Comparison of ENCODE assay signal across 8 cellular contexts in the genomic region with DNA sequence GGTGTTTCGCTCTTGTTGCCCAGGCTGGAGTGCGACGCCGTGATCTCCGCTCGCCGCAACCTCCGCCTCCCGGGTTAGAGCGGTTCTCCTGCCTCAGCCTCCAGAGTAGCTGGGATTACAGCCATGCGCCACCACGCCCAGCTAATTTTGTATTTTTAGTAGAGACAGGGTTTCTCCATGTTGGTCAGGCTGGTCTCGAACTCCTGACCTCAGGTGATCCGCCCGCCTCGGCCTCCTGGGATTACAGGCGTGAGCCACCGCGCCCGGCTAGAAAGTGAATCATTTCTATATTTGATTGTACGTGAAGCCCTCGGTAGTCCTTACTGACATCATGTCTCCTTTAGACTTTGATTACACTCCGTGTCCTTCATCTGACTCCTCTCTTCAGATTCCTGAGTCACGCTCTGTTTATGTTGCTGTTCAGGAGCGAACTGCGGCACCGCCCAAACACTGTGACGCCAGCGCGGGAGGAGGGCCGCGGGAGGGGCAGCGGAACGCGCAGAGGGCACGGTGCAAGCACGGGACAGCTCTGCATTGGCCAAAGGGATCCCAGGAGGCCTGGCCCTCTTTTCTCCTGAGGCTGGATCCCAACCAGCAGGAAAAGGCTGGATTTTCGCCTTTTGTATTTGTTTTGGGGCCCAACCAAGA. TPM values are rescaled to one million over a fixed set of nuclear protein-coding genes. Genes with fewer than 3 reads are reported as not detected.
DNase-seq lines count a peak whose midpoint lies in the region; ATAC-seq, FAIRE-seq and TF ChIP-seq lines count a peak whose summit lies in the region.

No MANE protein-coding gene starts in this region.

- peak overlapping the region; percentile 96 for H3K27ac Mint-ChIP-seq in chondrocyte (ENCODE audit: unreplicated experiment)

- H3K9me3 Mint-ChIP-seq in chondrocyte (ENCODE audit: low read depth): no peaks in the 10 kb centered on the region

- H3K9me3 ChIP-seq in spleen: no peaks in the 10 kb centered on the region

- DNase-seq in GM13976 (ENCODE audit: low spot score) (peak; percentile 83), NCI-H446 treated with DMSO at 0.1 percent for 48 hours (lab: John Stamatoyannopoulos, UW) (peak; percentile 43), chondrocyte (ENCODE audit: low spot score) (peak; percentile 96), spleen (peak; percentile 97), NCI-H1694 treated with DMSO at 0.1 percent for 48 hours (lab: John Stamatoyannopoulos, UW) (no peak)
- DNase-seq in activated CD4-positive, alpha-beta T cell treated with anti-CD3 and anti-CD28 coated beads for 4 hours: peak; percentile 79 to 84

- peak overlapping the region; percentile 91 to 98 (median 98) for H3K27ac ChIP-seq in spleen

- H3K27me3 ChIP-seq in spleen (replicated peaks in 1 of 7): peaks cover 0 to 3% (median 0%) of the 10 kb centered on the region in 7 donors

- peaks cover 0 to 9% (median 0%) of the 10 kb centered on the region in 6 donors for H3K36me3 ChIP-seq in spleen

- intact Hi-C loops in spleen (cut with DNase I; ENCODE audit: low total_unique reads): no loop called here

- in situ Hi-C loops in GM13976 (cut with MboI; ENCODE audit: low sequenced_read_pairs, unreplicated experiment): no loop called here

- peak overlapping the region; percentile 64 to 83 (median 72) for H3K4me3 ChIP-seq in spleen

- H3K4me1 ChIP-seq in spleen: peaks cover 6 to 45% (median 26%) of the 10 kb centered on the region in 6 donors

- 36 to 42% (median 38%) methylated on average over 38 of the region's 38 CpGs for WGBS in spleen, 5 donors

- TF ChIP-seq CTCF in GM13976 (IDR thresholded peaks at IDR 0.05; ENCODE audit: borderline replicate concordance, control extremely low read depth, extremely low read depth, insufficient read depth, missing control alignments): no peak
- no peak for TF ChIP-seq CTCF in chondrocyte (IDR thresholded peaks at IDR 0.05)
- no peak for TF ChIP-seq CTCF in spleen (IDR thresholded peaks at IDR 0.05 in 8 of 11, conservative IDR thresholded peaks at IDR 0.05 in 3 of 11)

- FAIRE-seq in islet of Langerhans (lab: Jason Lieb, UNC): peak; percentile 83

- peak overlapping the region; percentile 97 for H3K4me3 Mint-ChIP-seq in chondrocyte (ENCODE audit: unreplicated experiment)

- peak; percentile 56 for ATAC-seq in HG03139 (IDR thresholded peaks at IDR 0.05; ENCODE audit: unreplicated experiment)

- peak in 2 of 3 donors; percentile 31 to 54 for TF ChIP-seq POLR2A in spleen (IDR thresholded peaks at IDR 0.05)

- no peaks in the 10 kb centered on the region for H3K36me3 Mint-ChIP-seq in chondrocyte (ENCODE audit: low read depth)

- H3K27me3 Mint-ChIP-seq in chondrocyte (ENCODE audit: low read depth): no peaks in the 10 kb centered on the region

- peaks cover 25% of the 10 kb centered on the region for H3K4me1 Mint-ChIP-seq in chondrocyte (ENCODE audit: low read depth)

RNA-seq across cellular contexts. Expression of gene GABARAPL1, which starts 0.6 kb away (rescaled TPM):
- total RNA-seq in chondrocyte (41.6 to 53.0 TPM (median 47.7 TPM) in 3 replicates), spleen (10 to 100 TPM; 29.8 to 79.7 (median 53.4) TPM)
- 10 to 100 TPM in 2 of 3 donors, 1 to 10 TPM in 1; 10.0 to 22.5 (median 13.5) TPM for polyA plus RNA-seq in spleen

RNA-seq across cellular contexts. Expression of gene TMEM52B, which starts 33.3 kb away (rescaled TPM):
- total RNA-seq in chondrocyte (not detected in 3 replicates), spleen (under 1 TPM in 2 of 7 donors, not detected in 5; 0.19 to 0.40 TPM)
- under 1 TPM in 1 of 3 donors, not detected in 2; 0.06 TPM for polyA plus RNA-seq in spleen

RNA-seq across cellular contexts. Expression of gene OLR1, which starts 40.2 kb away (rescaled TPM):
- total RNA-seq in chondrocyte (0.28 TPM in 1 of 3 replicates, not detected in the others), spleen (10 to 100 TPM in 1 of 7 donors, 1 to 10 TPM in 3, not detected in 3; 1.2 to 10.5 (median 1.3) TPM)
- under 1 TPM; 0.09 to 0.22 (median 0.13) TPM for polyA plus RNA-seq in spleen
